In the genomic region with DNA sequence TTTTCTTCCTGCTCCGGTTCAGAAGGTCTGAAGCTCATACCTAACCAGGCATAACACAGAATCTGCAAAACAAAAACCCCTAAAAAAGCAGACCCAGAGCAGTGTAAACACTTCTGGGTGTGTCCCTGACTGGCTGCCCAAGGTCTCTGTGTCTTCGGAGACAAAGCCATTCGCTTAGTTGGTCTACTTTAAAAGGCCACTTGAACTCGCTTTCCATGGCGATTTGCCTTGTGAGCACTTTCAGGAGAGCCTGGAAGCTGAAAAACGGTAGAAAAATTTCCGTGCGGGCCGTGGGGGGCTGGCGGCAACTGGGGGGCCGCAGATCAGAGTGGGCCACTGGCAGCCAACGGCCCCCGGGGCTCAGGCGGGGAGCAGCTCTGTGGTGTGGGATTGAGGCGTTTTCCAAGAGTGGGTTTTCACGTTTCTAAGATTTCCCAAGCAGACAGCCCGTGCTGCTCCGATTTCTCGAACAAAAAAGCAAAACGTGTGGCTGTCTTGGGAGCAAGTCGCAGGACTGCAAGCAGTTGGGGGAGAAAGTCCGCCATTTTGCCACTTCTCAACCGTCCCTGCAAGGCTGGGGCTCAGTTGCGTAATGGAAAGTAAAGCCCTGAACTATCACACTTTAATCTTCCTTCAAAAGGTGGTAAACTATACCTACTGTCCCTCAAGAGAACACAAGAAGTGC, we compare ENCODE assay signal across 1 cellular context.
A peak's percentile ranks its signal among the peaks of the same experiment; 100 is the strongest.
TF ChIP-seq lines count a peak whose summit lies in the region.

No MANE protein-coding gene starts in this region.

TF ChIP-seq in HepG2, 621 proteins besides CTCF, POLR2A, EP300 and RAD21 (continued from another document):
- TF ChIP-seq, protein P1, sequence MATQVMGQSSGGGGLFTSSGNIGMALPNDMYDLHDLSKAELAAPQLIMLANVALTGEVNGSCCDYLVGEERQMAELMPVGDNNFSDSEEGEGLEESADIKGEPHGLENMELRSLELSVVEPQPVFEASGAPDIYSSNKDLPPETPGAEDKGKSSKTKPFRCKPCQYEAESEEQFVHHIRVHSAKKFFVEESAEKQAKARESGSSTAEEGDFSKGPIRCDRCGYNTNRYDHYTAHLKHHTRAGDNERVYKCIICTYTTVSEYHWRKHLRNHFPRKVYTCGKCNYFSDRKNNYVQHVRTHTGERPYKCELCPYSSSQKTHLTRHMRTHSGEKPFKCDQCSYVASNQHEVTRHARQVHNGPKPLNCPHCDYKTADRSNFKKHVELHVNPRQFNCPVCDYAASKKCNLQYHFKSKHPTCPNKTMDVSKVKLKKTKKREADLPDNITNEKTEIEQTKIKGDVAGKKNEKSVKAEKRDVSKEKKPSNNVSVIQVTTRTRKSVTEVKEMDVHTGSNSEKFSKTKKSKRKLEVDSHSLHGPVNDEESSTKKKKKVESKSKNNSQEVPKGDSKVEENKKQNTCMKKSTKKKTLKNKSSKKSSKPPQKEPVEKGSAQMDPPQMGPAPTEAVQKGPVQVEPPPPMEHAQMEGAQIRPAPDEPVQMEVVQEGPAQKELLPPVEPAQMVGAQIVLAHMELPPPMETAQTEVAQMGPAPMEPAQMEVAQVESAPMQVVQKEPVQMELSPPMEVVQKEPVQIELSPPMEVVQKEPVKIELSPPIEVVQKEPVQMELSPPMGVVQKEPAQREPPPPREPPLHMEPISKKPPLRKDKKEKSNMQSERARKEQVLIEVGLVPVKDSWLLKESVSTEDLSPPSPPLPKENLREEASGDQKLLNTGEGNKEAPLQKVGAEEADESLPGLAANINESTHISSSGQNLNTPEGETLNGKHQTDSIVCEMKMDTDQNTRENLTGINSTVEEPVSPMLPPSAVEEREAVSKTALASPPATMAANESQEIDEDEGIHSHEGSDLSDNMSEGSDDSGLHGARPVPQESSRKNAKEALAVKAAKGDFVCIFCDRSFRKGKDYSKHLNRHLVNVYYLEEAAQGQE (IDR thresholded peaks at IDR 0.05; ENCODE audit: borderline replicate concordance in 1 of 2, low read depth in 1 of 2, low read length in 2 of 2): peak in 1 of 2 experiments; percentile 22; a peak in 1 of 4 replicates
- TF ChIP-seq ZSCAN9 (CRISPR knock-in tag; IDR thresholded peaks at IDR 0.05; ENCODE audit: borderline replicate concordance) (no peak; the same call in 1 of the 2 replicates), GATAD1 (CRISPR knock-in tag; IDR thresholded peaks at IDR 0.05) (no peak), SRY (CRISPR knock-in tag; IDR thresholded peaks at IDR 0.05) (0 out of 2 replicates have a peak, but pooled peaks have one; percentile 49), ZNF30 (CRISPR knock-in tag; IDR thresholded peaks at IDR 0.05) (no peak), KDM5A (IDR thresholded peaks at IDR 0.05; ENCODE audit: borderline replicate concordance, low read length) (peak; percentile 46; the same call in 1 of the 2 replicates), ZNF317 (CRISPR knock-in tag; IDR thresholded peaks at IDR 0.05) (no peak), ZBTB7A (CRISPR knock-in tag; IDR thresholded peaks at IDR 0.05) (no peak), ZNF337 (CRISPR knock-in tag; IDR thresholded peaks at IDR 0.05; ENCODE audit: borderline replicate concordance, low read depth) (no peak), FIP1L1 (IDR thresholded peaks at IDR 0.05; ENCODE audit: borderline replicate concordance, insufficient read depth, low read depth, low read length) (0 out of 2 replicates have a peak, but pooled peaks have one; percentile 31), ZFY (CRISPR knock-in tag; IDR thresholded peaks at IDR 0.05) (peak; percentile 62), KDM3A (CRISPR knock-in tag; IDR thresholded peaks at IDR 0.05; ENCODE audit: low read depth) (0 out of 2 replicates have a peak, but pooled peaks have one; percentile 2), ZNF709 (CRISPR knock-in tag; IDR thresholded peaks at IDR 0.05) (0 out of 2 replicates have a peak, but pooled peaks have one; percentile 34), CHCHD3 (CRISPR knock-in tag; IDR thresholded peaks at IDR 0.05) (no peak), ZNF780A (CRISPR knock-in tag; IDR thresholded peaks at IDR 0.05) (no peak), POLR2G (IDR thresholded peaks at IDR 0.05; ENCODE audit: low read depth, low read length) (peak; percentile 70), ZFAT (CRISPR knock-in tag; conservative IDR thresholded peaks at IDR 0.05) (0 out of 2 replicates have a peak, but pooled peaks have one; percentile 15), SAP130 (CRISPR knock-in tag; IDR thresholded peaks at IDR 0.05; ENCODE audit: low read depth) (no peak), BRD4 (CRISPR knock-in tag; IDR thresholded peaks at IDR 0.05) (peak; percentile 93), NFYB (CRISPR knock-in tag; IDR thresholded peaks at IDR 0.05) (0 out of 2 replicates have a peak, but pooled peaks have one; percentile 20), ZNF629 (CRISPR knock-in tag; conservative IDR thresholded peaks at IDR 0.05) (0 out of 2 replicates have a peak, but pooled peaks have one; percentile 5), ZNF138 (CRISPR knock-in tag; IDR thresholded peaks at IDR 0.05; ENCODE audit: low read depth) (0 out of 2 replicates have a peak, but pooled peaks have one; percentile 14), MEIS2 (CRISPR knock-in tag; IDR thresholded peaks at IDR 0.05) (no peak; the same call in 1 of the 2 replicates), SATB2 (CRISPR knock-in tag; IDR thresholded peaks at IDR 0.05) (peak; percentile 43; the same call in 1 of the 2 replicates), TAF1 (CRISPR knock-in tag; IDR thresholded peaks at IDR 0.05) (peak; percentile 79), AGO2 (optimal IDR thresholded peaks at IDR 0.05; ENCODE audit: low read depth, low read length) (peak; percentile 99), CCDC6 (CRISPR knock-in tag; IDR thresholded peaks at IDR 0.05) (no peak)
- TF ChIP-seq, protein P2, sequence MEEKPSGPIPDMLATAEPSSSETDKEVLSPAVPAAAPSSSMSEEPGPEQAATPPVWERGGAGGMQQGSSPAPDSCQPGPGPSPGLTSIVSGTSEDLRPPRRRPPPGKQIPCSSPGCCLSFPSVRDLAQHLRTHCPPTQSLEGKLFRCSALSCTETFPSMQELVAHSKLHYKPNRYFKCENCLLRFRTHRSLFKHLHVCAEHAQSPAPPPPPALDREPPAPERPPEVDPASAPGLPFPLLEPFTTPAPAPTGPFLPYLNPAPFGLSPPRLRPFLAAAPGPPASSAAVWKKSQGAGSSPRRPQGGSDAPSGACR (CRISPR knock-in tag; IDR thresholded peaks at IDR 0.05): peak; percentile 19; the same call in 1 of the 2 replicates
- TF ChIP-seq, protein P3, sequence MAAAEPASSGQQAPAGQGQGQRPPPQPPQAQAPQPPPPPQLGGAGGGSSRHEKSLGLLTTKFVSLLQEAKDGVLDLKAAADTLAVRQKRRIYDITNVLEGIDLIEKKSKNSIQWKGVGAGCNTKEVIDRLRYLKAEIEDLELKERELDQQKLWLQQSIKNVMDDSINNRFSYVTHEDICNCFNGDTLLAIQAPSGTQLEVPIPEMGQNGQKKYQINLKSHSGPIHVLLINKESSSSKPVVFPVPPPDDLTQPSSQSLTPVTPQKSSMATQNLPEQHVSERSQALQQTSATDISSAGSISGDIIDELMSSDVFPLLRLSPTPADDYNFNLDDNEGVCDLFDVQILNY (CRISPR knock-in tag; conservative IDR thresholded peaks at IDR 0.05): no peak
- TF ChIP-seq, protein P4, sequence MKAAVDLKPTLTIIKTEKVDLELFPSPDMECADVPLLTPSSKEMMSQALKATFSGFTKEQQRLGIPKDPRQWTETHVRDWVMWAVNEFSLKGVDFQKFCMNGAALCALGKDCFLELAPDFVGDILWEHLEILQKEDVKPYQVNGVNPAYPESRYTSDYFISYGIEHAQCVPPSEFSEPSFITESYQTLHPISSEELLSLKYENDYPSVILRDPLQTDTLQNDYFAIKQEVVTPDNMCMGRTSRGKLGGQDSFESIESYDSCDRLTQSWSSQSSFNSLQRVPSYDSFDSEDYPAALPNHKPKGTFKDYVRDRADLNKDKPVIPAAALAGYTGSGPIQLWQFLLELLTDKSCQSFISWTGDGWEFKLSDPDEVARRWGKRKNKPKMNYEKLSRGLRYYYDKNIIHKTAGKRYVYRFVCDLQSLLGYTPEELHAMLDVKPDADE (CRISPR knock-in tag; IDR thresholded peaks at IDR 0.05): 0 out of 2 replicates have a peak, but pooled peaks have one; percentile 50
- TF ChIP-seq, protein P5, sequence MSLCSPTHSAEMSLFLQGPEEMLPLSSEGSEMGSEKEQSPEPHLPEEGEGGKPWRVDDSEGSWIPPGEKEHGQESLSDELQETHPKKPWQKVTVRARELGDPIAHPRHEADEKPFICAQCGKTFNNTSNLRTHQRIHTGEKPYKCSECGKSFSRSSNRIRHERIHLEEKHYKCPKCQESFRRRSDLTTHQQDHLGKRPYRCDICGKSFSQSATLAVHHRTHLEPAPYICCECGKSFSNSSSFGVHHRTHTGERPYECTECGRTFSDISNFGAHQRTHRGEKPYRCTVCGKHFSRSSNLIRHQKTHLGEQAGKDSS (CRISPR knock-in tag; IDR thresholded peaks at IDR 0.05; ENCODE audit: borderline replicate concordance, low read depth): peak; percentile 14; the same call in 1 of the 2 replicates
- TF ChIP-seq, protein P6, sequence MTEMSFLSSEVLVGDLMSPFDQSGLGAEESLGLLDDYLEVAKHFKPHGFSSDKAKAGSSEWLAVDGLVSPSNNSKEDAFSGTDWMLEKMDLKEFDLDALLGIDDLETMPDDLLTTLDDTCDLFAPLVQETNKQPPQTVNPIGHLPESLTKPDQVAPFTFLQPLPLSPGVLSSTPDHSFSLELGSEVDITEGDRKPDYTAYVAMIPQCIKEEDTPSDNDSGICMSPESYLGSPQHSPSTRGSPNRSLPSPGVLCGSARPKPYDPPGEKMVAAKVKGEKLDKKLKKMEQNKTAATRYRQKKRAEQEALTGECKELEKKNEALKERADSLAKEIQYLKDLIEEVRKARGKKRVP (CRISPR knock-in tag; IDR thresholded peaks at IDR 0.05): peak in 1 of 2 experiments; percentile 80; a peak in 2 of 4 replicates
- TF ChIP-seq, protein P7, sequence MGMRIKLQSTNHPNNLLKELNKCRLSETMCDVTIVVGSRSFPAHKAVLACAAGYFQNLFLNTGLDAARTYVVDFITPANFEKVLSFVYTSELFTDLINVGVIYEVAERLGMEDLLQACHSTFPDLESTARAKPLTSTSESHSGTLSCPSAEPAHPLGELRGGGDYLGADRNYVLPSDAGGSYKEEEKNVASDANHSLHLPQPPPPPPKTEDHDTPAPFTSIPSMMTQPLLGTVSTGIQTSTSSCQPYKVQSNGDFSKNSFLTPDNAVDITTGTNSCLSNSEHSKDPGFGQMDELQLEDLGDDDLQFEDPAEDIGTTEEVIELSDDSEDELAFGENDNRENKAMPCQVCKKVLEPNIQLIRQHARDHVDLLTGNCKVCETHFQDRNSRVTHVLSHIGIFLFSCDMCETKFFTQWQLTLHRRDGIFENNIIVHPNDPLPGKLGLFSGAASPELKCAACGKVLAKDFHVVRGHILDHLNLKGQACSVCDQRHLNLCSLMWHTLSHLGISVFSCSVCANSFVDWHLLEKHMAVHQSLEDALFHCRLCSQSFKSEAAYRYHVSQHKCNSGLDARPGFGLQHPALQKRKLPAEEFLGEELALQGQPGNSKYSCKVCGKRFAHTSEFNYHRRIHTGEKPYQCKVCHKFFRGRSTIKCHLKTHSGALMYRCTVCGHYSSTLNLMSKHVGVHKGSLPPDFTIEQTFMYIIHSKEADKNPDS (CRISPR knock-in tag; IDR thresholded peaks at IDR 0.05): no peak
